Comparison of ENCODE assay signal across 30 cellular contexts in genomic region chr3:10981961-10982360, GRCh38. TPM values are rescaled to one million over a fixed set of nuclear protein-coding genes. Genes with fewer than 3 reads are reported as not detected.
DNase-seq lines count a peak whose midpoint lies in the region; ATAC-seq and TF ChIP-seq lines count a peak whose summit lies in the region.
"Had no signal": no experiment of that assay in that cellular context is flagged by ENCODE, and none has a peak within 500 bp of the region (broad histone marks: within the 10 kb centered on the region; RNA-seq: fewer than 3 reads in every experiment).

No MANE protein-coding gene starts in this region.

- H3K36me3 ChIP-seq in left lung, result no peaks in the 10 kb centered on the region
- H3K36me3 ChIP-seq: BLaER1 had no signal

- H3K4me3 ChIP-seq in AG10803 (ENCODE audit: low read length), result no peak overlapping the region
- H3K4me3 ChIP-seq in left lung, result no peak overlapping the region
- H3K4me3 ChIP-seq: BLaER1 had no signal

- H3K27me3 ChIP-seq in left lung, result peaks cover 0 to 10% of the 10 kb centered on the region in 2 donors
- H3K27me3 ChIP-seq: BLaER1 had no signal

- H3K4me1 ChIP-seq in left lung, result peaks cover 3 to 11% of the 10 kb centered on the region in 2 donors

- peak; percentile 38 for ATAC-seq in left lung
- ATAC-seq: activated CD8-positive, alpha-beta T cell treated with anti-CD3 and anti-CD28 coated beads, Interleukin-2, amount 10 ng/mL, durations not matched to agents 7 days and 5 days; left colon; naive thymus-derived CD4-positive, alpha-beta T cell had no signal

- H3K9me3 Mint-ChIP-seq in chondrocyte (ENCODE audit: low read depth), result peaks cover 3% of the 10 kb centered on the region
- H3K9me3 Mint-ChIP-seq: activated naive CD8-positive, alpha-beta T cell treated with anti-CD3 and anti-CD28 coated beads, Interleukin-2, amount 10 ng/mL, durations not matched to agents 7 days and 5 days had no signal

- H3K27ac Mint-ChIP-seq in chondrocyte (ENCODE audit: unreplicated experiment), result peak overlapping the region; percentile 59
- H3K27ac Mint-ChIP-seq: activated CD8-positive, alpha-beta T cell treated with anti-CD3 and anti-CD28 coated beads, Interleukin-2, amount 10 ng/mL, durations not matched to agents 7 days and 5 days; activated naive CD8-positive, alpha-beta T cell treated with anti-CD3 and anti-CD28 coated beads, Interleukin-2, amount 10 ng/mL, durations not matched to agents 7 days and 5 days; naive thymus-derived CD4-positive, alpha-beta T cell had no signal

- TF ChIP-seq CTCF in AG10803 (conservative IDR thresholded peaks at IDR 0.05; ENCODE audit: low read length) (no peak), chondrocyte (IDR thresholded peaks at IDR 0.05) (no peak), left lung (IDR thresholded peaks at IDR 0.05) (no peak)

- intact Hi-C loops in left lung (cut with DNase I), result no loop called here

- H3K4me1 Mint-ChIP-seq in chondrocyte (ENCODE audit: low read depth), result peaks cover 36% of the 10 kb centered on the region
- H3K4me1 Mint-ChIP-seq: activated naive CD8-positive, alpha-beta T cell treated with anti-CD3 and anti-CD28 coated beads, Interleukin-2, amount 10 ng/mL, durations not matched to agents 7 days and 5 days had no signal

- no peak overlapping the region for H3K27ac ChIP-seq in left lung
- H3K27ac ChIP-seq: BLaER1, HL-60 had no signal

- peaks cover 3% of the 10 kb centered on the region for H3K36me3 Mint-ChIP-seq in chondrocyte (ENCODE audit: low read depth)
- H3K36me3 Mint-ChIP-seq: activated naive CD8-positive, alpha-beta T cell treated with anti-CD3 and anti-CD28 coated beads, Interleukin-2, amount 10 ng/mL, durations not matched to agents 7 days and 5 days; brain had no signal

- no peaks in the 10 kb centered on the region for H3K9me3 ChIP-seq in left lung
- H3K9me3 ChIP-seq: BLaER1 had no signal

- H3K27me3 Mint-ChIP-seq in chondrocyte (ENCODE audit: low read depth), result peaks cover 19% of the 10 kb centered on the region
- H3K27me3 Mint-ChIP-seq: brain had no signal

- H3K4me3 Mint-ChIP-seq in chondrocyte (ENCODE audit: unreplicated experiment), result no peak overlapping the region
- H3K4me3 Mint-ChIP-seq: activated CD8-positive, alpha-beta T cell treated with anti-CD3 and anti-CD28 coated beads, Interleukin-2, amount 10 ng/mL, durations not matched to agents 7 days and 5 days; activated naive CD8-positive, alpha-beta T cell treated with anti-CD3 and anti-CD28 coated beads, Interleukin-2, amount 10 ng/mL, durations not matched to agents 7 days and 5 days; brain; naive thymus-derived CD4-positive, alpha-beta T cell had no signal

- peak; percentile 49 for DNase-seq in AG10803 (ENCODE audit: low read depth)
- peak; percentile 50 for DNase-seq in M059J (ENCODE audit: low read depth)
- no peak for DNase-seq in chondrocyte (ENCODE audit: low spot score)
- no peak for DNase-seq in left lung
- DNase-seq in stimulated activated CD4-positive, alpha-beta T cell treated with anti-CD3 and anti-CD28 coated beads, Interleukin-2, amount 100 ng/mL, for 24 hours, result no peak
- no peak for DNase-seq in NCI-H2081 treated with DMSO at 0.1 percent for 48 hours (lab: John Stamatoyannopoulos, UW)
- DNase-seq in NCI-H128 (lab: John Stamatoyannopoulos, UW; ENCODE audit: unreplicated experiment), result no peak
- no peak for DNase-seq in nucleus accumbens (lab: John Stamatoyannopoulos, UW)
- DNase-seq: activated CD4-positive, alpha-beta T cell treated with anti-CD3 and anti-CD28 coated beads for 1 hour; activated CD8-positive, alpha-beta T cell treated with anti-CD3 and anti-CD28 coated beads, Interleukin-2, amount 10 ng/mL, durations not matched to agents 7 days and 5 days; activated effector memory CD4-positive, alpha-beta T cell treated with anti-CD3 and anti-CD28 coated beads, Interleukin-2, amount 50 U/mL, for 16 hours; activated naive CD8-positive, alpha-beta T cell treated with anti-CD3 and anti-CD28 coated beads, Interleukin-2, amount 10 ng/mL, durations not matched to agents 7 days and 5 days; activated T-cell treated with anti-CD3 and anti-CD28 coated beads for 4 hours; DMS79; H7; left colon; naive thymus-derived CD4-positive, alpha-beta T cell; NCI-H1092 treated with DMSO at 0.1 percent for 48 hours; NCI-H2081; NCI-H446; occipital lobe; retina; stimulated activated CD4-positive, alpha-beta T cell treated with anti-CD3 and anti-CD28 coated beads, Interleukin-4, amount 100 ng/mL, for 24 hours; stimulated activated naive CD4-positive, alpha-beta T cell had no signal

RNA-seq across cellular contexts. Expression of gene SLC6A1, which starts 10.6 kb away (rescaled TPM):
- total RNA-seq in M059J (2014; rRNA removed; shearing (Covaris generic)), result not detected in 2 replicates
- 0.87 to 2.3 TPM (median 2.0 TPM) in 3 replicates for total RNA-seq in chondrocyte
- 1 to 10 TPM in 1 of 2 donors, under 1 TPM in 1; 0.97 to 1.7 TPM for total RNA-seq in left lung
- total RNA-seq: A673; activated CD8-positive, alpha-beta T cell treated with anti-CD3 and anti-CD28 coated beads, Interleukin-2, amount 10 ng/mL, durations not matched to agents 7 days and 5 days; activated naive CD8-positive, alpha-beta T cell treated with anti-CD3 and anti-CD28 coated beads, Interleukin-2, amount 10 ng/mL, durations not matched to agents 7 days and 5 days; fibroblast of lung; naive thymus-derived CD4-positive, alpha-beta T cell; OCI-LY7 had no signal

Comparison
In these comparisons a context has a peak if more than half of its experiments do, and no peak if none do; other contexts are left out.
1. DNase-seq: peak in AG10803 (single experiment) and M059J (single experiment); none in chondrocyte (single experiment), left lung (0 of 2), stimulated activated CD4-positive, alpha-beta T cell treated with anti-CD3 and anti-CD28 coated beads, Interleukin-2, amount 100 ng/mL, for 24 hours (0 of 2), NCI-H2081 treated with DMSO at 0.1 percent for 48 hours (single experiment), NCI-H128 (single experiment) and nucleus accumbens (0 of 56).